Comparison of ENCODE assay signal across 25 cellular contexts in genomic region chr22:32199341-32199740, GRCh38. TPM values are rescaled to one million over a fixed set of nuclear protein-coding genes. Genes with fewer than 3 reads are reported as not detected.
DNase-seq lines count a peak whose midpoint lies in the region; ATAC-seq, FAIRE-seq and TF ChIP-seq lines count a peak whose summit lies in the region.
"Had no signal": no experiment of that assay in that cellular context is flagged by ENCODE, and none has a peak within 500 bp of the region (broad histone marks: within the 10 kb centered on the region; RNA-seq: fewer than 3 reads in every experiment).

No MANE protein-coding gene starts in this region.

- no peaks in the 10 kb centered on the region for H3K36me3 ChIP-seq in esophagus muscularis mucosa
- H3K36me3 ChIP-seq in osteoblast (ENCODE audit: insufficient read depth, low read length): no peaks in the 10 kb centered on the region
- H3K36me3 ChIP-seq: BLaER1 had no signal

- no peak overlapping the region for H3K4me3 Mint-ChIP-seq in activated naive CD4-positive, alpha-beta T cell treated with anti-CD3 and anti-CD28 coated beads, Interleukin-2, amount 10 ng/mL, durations not matched to agents 7 days and 5 days
- H3K4me3 Mint-ChIP-seq: CD14-positive monocyte, GM23338, HFFc6 had no signal

- H2AFZ ChIP-seq in osteoblast (ENCODE audit: low read length): no peak overlapping the region
- H2AFZ ChIP-seq: GM23338 had no signal

- TF ChIP-seq POLR2A in esophagus muscularis mucosa (IDR thresholded peaks at IDR 0.05; ENCODE audit: low read depth): no peak

- no peak for DNase-seq in activated naive CD4-positive, alpha-beta T cell treated with anti-CD3 and anti-CD28 coated beads, Interleukin-2, amount 10 ng/mL, durations not matched to agents 7 days and 5 days
- no peak for DNase-seq in activated naive CD4-positive, alpha-beta T cell treated with anti-CD3 and anti-CD28 coated beads, Interleukin-2, amount 50 U/mL, for 72 hours (ENCODE audit: low spot score in 2 of 2)
- DNase-seq in esophagus muscularis mucosa (ENCODE audit: extremely low spot score) (peak; percentile 74), osteoblast (ENCODE audit: insufficient read length, low spot score, missing footprints) (peak; percentile 25), urothelium cell line (ENCODE audit: low spot score) (no peak), kidney glomerular epithelial cell (lab: John Stamatoyannopoulos, UW) (no peak), NCI-H2171 (lab: John Stamatoyannopoulos, UW) (no peak)
- DNase-seq: 8988T; CD4-positive, alpha-beta memory T cell; DMS153; DMS79; GDM1; HFFc6 had no signal

- H3K4me2 ChIP-seq in osteoblast (ENCODE audit: insufficient read depth, low read length): no peak overlapping the region
- H3K4me2 ChIP-seq: BLaER1, GM23338 had no signal

- H3K4me1 ChIP-seq in esophagus muscularis mucosa: peaks cover 10 to 22% (median 16%) of the 10 kb centered on the region in 4 donors
- H3K4me1 ChIP-seq in osteoblast (ENCODE audit: insufficient read depth, low read length): peaks cover under 1% of the 10 kb centered on the region

- TF ChIP-seq EP300 in esophagus muscularis mucosa (IDR thresholded peaks at IDR 0.05): no peak

- no peak for TF ChIP-seq CTCF in esophagus muscularis mucosa (IDR thresholded peaks at IDR 0.05)
- TF ChIP-seq CTCF in osteoblast (IDR thresholded peaks at IDR 0.05; ENCODE audit: extremely low read depth, low read depth, low read length): no peak

- H3K4me3 ChIP-seq in esophagus muscularis mucosa: no peak overlapping the region
- no peak overlapping the region for H3K4me3 ChIP-seq in osteoblast (ENCODE audit: insufficient read depth, low read length)
- H3K4me3 ChIP-seq: BLaER1, GM23338 had no signal

- H3K4me1 Mint-ChIP-seq in activated naive CD4-positive, alpha-beta T cell treated with anti-CD3 and anti-CD28 coated beads, Interleukin-2, amount 10 ng/mL, durations not matched to agents 7 days and 5 days: peaks cover 43% of the 10 kb centered on the region

- CTCF ChIA-PET in activated naive CD4-positive, alpha-beta T cell treated with anti-CD3 and anti-CD28 coated beads, Interleukin-2, amount 10 ng/mL, durations not matched to agents 7 days and 5 days (lab: Charles Lee): no interaction called here

- peak; percentile 35 for FAIRE-seq in urothelium cell line (lab: Jason Lieb, UNC)
- FAIRE-seq: GM12892, GM18507, H54 had no signal

- H3K27ac Mint-ChIP-seq in activated naive CD4-positive, alpha-beta T cell treated with anti-CD3 and anti-CD28 coated beads, Interleukin-2, amount 10 ng/mL, durations not matched to agents 7 days and 5 days: peak overlapping the region; percentile 21
- no peak overlapping the region for H3K27ac Mint-ChIP-seq in activated naive CD4-positive, alpha-beta T cell treated with anti-CD3 and anti-CD28 coated beads, Interleukin-2, amount 50 U/mL, for 72 hours
- H3K27ac Mint-ChIP-seq: CD14-positive monocyte, GM23338, HFFc6 had no signal

- H3K79me2 ChIP-seq in osteoblast (ENCODE audit: insufficient read depth, low read length): no peaks in the 10 kb centered on the region

- H3K9me3 ChIP-seq in esophagus muscularis mucosa: no peaks in the 10 kb centered on the region
- H3K9me3 ChIP-seq in osteoblast (ENCODE audit: low read depth, low read length): no peaks in the 10 kb centered on the region
- H3K9me3 ChIP-seq: BLaER1 had no signal

- H4K20me1 ChIP-seq in osteoblast (ENCODE audit: insufficient read depth, low read length): peaks cover 3% of the 10 kb centered on the region
- H4K20me1 ChIP-seq: BLaER1 had no signal

- peaks cover 65% of the 10 kb centered on the region for H3K27me3 Mint-ChIP-seq in activated naive CD4-positive, alpha-beta T cell treated with anti-CD3 and anti-CD28 coated beads, Interleukin-2, amount 10 ng/mL, durations not matched to agents 7 days and 5 days

- no peaks in the 10 kb centered on the region for H3K9me3 Mint-ChIP-seq in activated naive CD4-positive, alpha-beta T cell treated with anti-CD3 and anti-CD28 coated beads, Interleukin-2, amount 10 ng/mL, durations not matched to agents 7 days and 5 days
- H3K9me3 Mint-ChIP-seq in activated naive CD4-positive, alpha-beta T cell treated with anti-CD3 and anti-CD28 coated beads, Interleukin-2, amount 50 U/mL, for 72 hours: no peaks in the 10 kb centered on the region
- H3K9me3 Mint-ChIP-seq: GM23338, HFFc6 had no signal

- ATAC-seq in activated naive CD4-positive, alpha-beta T cell treated with anti-CD3 and anti-CD28 coated beads, Interleukin-2, amount 50 U/mL, for 72 hours: no peak
- no peak for ATAC-seq in GM21381 (IDR thresholded peaks at IDR 0.05; ENCODE audit: unreplicated experiment)
- ATAC-seq: GM23338, HCT116 had no signal

- H3K36me3 Mint-ChIP-seq in activated naive CD4-positive, alpha-beta T cell treated with anti-CD3 and anti-CD28 coated beads, Interleukin-2, amount 10 ng/mL, durations not matched to agents 7 days and 5 days: no peaks in the 10 kb centered on the region
- no peaks in the 10 kb centered on the region for H3K36me3 Mint-ChIP-seq in activated naive CD4-positive, alpha-beta T cell treated with anti-CD3 and anti-CD28 coated beads, Interleukin-2, amount 50 U/mL, for 72 hours

- 75% methylated on average over 1 of the region's 6 CpGs for WGBS in esophagus muscularis mucosa

- H3K27me3 ChIP-seq in esophagus muscularis mucosa: peaks cover 0 to 72% (median 4%) of the 10 kb centered on the region in 4 donors
- H3K27me3 ChIP-seq in osteoblast (ENCODE audit: insufficient read depth, low read length): peaks cover 25% of the 10 kb centered on the region

- H3K27ac ChIP-seq in esophagus muscularis mucosa (replicated peaks in 1 of 4) (no peak overlapping the region), osteoblast (ENCODE audit: low read depth, low read length) (no peak overlapping the region)
- H3K27ac ChIP-seq: BLaER1, HL-60 had no signal

- intact Hi-C loops in esophagus muscularis mucosa (cut with DNase I): no loop called here

RNA-seq across cellular contexts. Expression of gene RFPL2, which starts 5.5 kb away (rescaled TPM):
- under 1 TPM in 1 of 2 donors, not detected in 1; 0.29 TPM for total RNA-seq in activated naive CD4-positive, alpha-beta T cell treated with anti-CD3 and anti-CD28 coated beads, Interleukin-2, amount 50 U/mL, for 72 hours
- total RNA-seq in esophagus muscularis mucosa (not detected), osteoblast (not detected in 2 replicates)
- total RNA-seq: A673, Daoy, GM23338, HFFc6, HT1080 had no signal

RNA-seq across cellular contexts. Expression of gene C22orf42, which starts 40.2 kb away (rescaled TPM):
- total RNA-seq in activated naive CD4-positive, alpha-beta T cell treated with anti-CD3 and anti-CD28 coated beads, Interleukin-2, amount 50 U/mL, for 72 hours: not detected
- total RNA-seq in esophagus muscularis mucosa (under 1 TPM in 1 of 4 donors, not detected in 3; 0.26 TPM), osteoblast (not detected in 2 replicates)
- total RNA-seq: A673; CD4-positive, alpha-beta memory T cell; Daoy; HFFc6; HT1080 had no signal

RNA-seq across cellular contexts. Expression of gene SLC5A4, which starts 55.8 kb away (rescaled TPM):
- not detected for total RNA-seq in activated naive CD4-positive, alpha-beta T cell treated with anti-CD3 and anti-CD28 coated beads, Interleukin-2, amount 50 U/mL, for 72 hours
- total RNA-seq in esophagus muscularis mucosa: 1 to 10 TPM in 1 of 4 donors, under 1 TPM in 2, not detected in 1; 0.19 to 1.2 (median 0.46) TPM
- total RNA-seq in osteoblast: not detected in 2 replicates
- total RNA-seq: CD4-positive, alpha-beta memory T cell; Daoy; GM23338; HFFc6 had no signal

Comparison
In these comparisons a context has a peak if more than half of its experiments do, and no peak if none do; other contexts are left out.
1. DNase-seq: peak in esophagus muscularis mucosa (single experiment) and osteoblast (single experiment); none in activated naive CD4-positive, alpha-beta T cell treated with anti-CD3 and anti-CD28 coated beads, Interleukin-2, amount 10 ng/mL, durations not matched to agents 7 days and 5 days (single experiment), activated naive CD4-positive, alpha-beta T cell treated with anti-CD3 and anti-CD28 coated beads, Interleukin-2, amount 50 U/mL, for 72 hours (0 of 2), urothelium cell line (single experiment), kidney glomerular epithelial cell (single experiment) and NCI-H2171 (single experiment).